In genomic region chr1:9889411-9889810, GRCh38 we compare ENCODE assay signal across 14 cellular contexts. TPM values are rescaled to one million over a fixed set of nuclear protein-coding genes. Genes with fewer than 3 reads are reported as not detected.
DNase-seq lines count a peak whose midpoint lies in the region; ATAC-seq and TF ChIP-seq lines count a peak whose summit lies in the region.
"Had no signal": no experiment of that assay in that cellular context is flagged by ENCODE, and none has a peak within 500 bp of the region (broad histone marks: within the 10 kb centered on the region; RNA-seq: fewer than 3 reads in every experiment).

No MANE protein-coding gene starts in this region.

- no peaks in the 10 kb centered on the region for H3K9me3 Mint-ChIP-seq in stimulated activated effector memory CD8-positive, alpha-beta T cell treated with anti-CD3 and anti-CD28 coated beads, Interleukin-12 subunit alpha, Interleukin-12 subunit beta, amount 100 ng/mL, for 72 hours

- peak overlapping the region; percentile 94 for H3K27ac ChIP-seq in HUES48 (ENCODE audit: low read depth, low read length)
- peak overlapping the region; percentile 51 for H3K27ac ChIP-seq in VCaP
- H3K27ac ChIP-seq in effector memory CD4-positive, alpha-beta T cell (ENCODE audit: insufficient read depth, low read length, poor library complexity, severe bottlenecking): no peak overlapping the region
- no peak overlapping the region for H3K27ac ChIP-seq in WERI-Rb-1
- H3K27ac ChIP-seq: SJSA1 had no signal

- no peak for ATAC-seq in stimulated activated effector memory CD8-positive, alpha-beta T cell treated with anti-CD3 and anti-CD28 coated beads, Interleukin-12 subunit alpha, Interleukin-12 subunit beta, amount 100 ng/mL, for 72 hours
- ATAC-seq in omental fat pad (ENCODE audit: low FRiP score): no peak

- H3K27ac Mint-ChIP-seq in stimulated activated effector memory CD8-positive, alpha-beta T cell treated with anti-CD3 and anti-CD28 coated beads, Interleukin-12 subunit alpha, Interleukin-12 subunit beta, amount 100 ng/mL, for 72 hours: peak overlapping the region; percentile 51

- no peaks in the 10 kb centered on the region for H3K9me3 ChIP-seq in HUES48 (ENCODE audit: control insufficient read depth, insufficient read depth, low read length)
- H3K9me3 ChIP-seq in iPS-15b (ENCODE audit: control insufficient read depth, insufficient read depth, low read length): no peaks in the 10 kb centered on the region
- no peaks in the 10 kb centered on the region for H3K9me3 ChIP-seq in effector memory CD4-positive, alpha-beta T cell (ENCODE audit: control insufficient read depth, low read length)
- H3K9me3 ChIP-seq in WERI-Rb-1 (ENCODE audit: severe bottlenecking): no peaks in the 10 kb centered on the region
- H3K9me3 ChIP-seq: SJSA1 had no signal

- H3K9ac ChIP-seq in HUES48 (ENCODE audit: low read depth, low read length) (no peak overlapping the region), iPS-15b (ENCODE audit: low read depth, low read length) (peak overlapping the region; percentile 54)

- TF ChIP-seq CTCF in VCaP (conservative IDR thresholded peaks at IDR 0.05) (no peak), omental fat pad (IDR thresholded peaks at IDR 0.05) (no peak), WERI-Rb-1 (IDR thresholded peaks at IDR 0.05; ENCODE audit: low read depth, low read length) (no peak)

- H3K4me3 ChIP-seq in HUES48 (ENCODE audit: low read depth, low read length): no peak overlapping the region
- H3K4me3 ChIP-seq in iPS-15b (ENCODE audit: low read depth, low read length): no peak overlapping the region
- no peak overlapping the region for H3K4me3 ChIP-seq in effector memory CD4-positive, alpha-beta T cell (ENCODE audit: insufficient read depth, low read depth, low read length, poor library complexity, severe bottlenecking)
- no peak overlapping the region for H3K4me3 ChIP-seq in WERI-Rb-1 (ENCODE audit: low read depth, low read length)
- H3K4me3 ChIP-seq: SJSA1 had no signal

- no peak for DNase-seq in stimulated activated effector memory CD8-positive, alpha-beta T cell treated with anti-CD3 and anti-CD28 coated beads, Interleukin-12 subunit alpha, Interleukin-12 subunit beta, amount 100 ng/mL, for 72 hours (ENCODE audit: low spot score in 2 of 2)
- DNase-seq in effector memory CD4-positive, alpha-beta T cell: no peak
- DNase-seq in omental fat pad (ENCODE audit: low spot score): no peak
- no peak for DNase-seq in erythroblast (lab: John Stamatoyannopoulos, UW)
- no peak for DNase-seq in WERI-Rb-1
- DNase-seq: activated CD8-positive, alpha-beta memory T cell treated with anti-CD3 and anti-CD28 coated beads, Interleukin-2, amount 50 U/mL, for 4 hours; effector CD4-positive, alpha-beta T cell; head of caudate nucleus; NCI-H1417 treated with DMSO at 0.1 percent for 48 hours; NCI-H526 treated with DMSO at 0.1 percent for 48 hours had no signal

- H3K36me3 ChIP-seq in HUES48 (ENCODE audit: control insufficient read depth, insufficient read depth, low read length) (no peaks in the 10 kb centered on the region; the same call in 1 of the 2 replicates), iPS-15b (ENCODE audit: control insufficient read depth, insufficient read depth, low read length) (no peaks in the 10 kb centered on the region), WERI-Rb-1 (no peaks in the 10 kb centered on the region; the same call in 1 of the 2 replicates)
- H3K36me3 ChIP-seq in effector memory CD4-positive, alpha-beta T cell (ENCODE audit: control insufficient read depth, insufficient read depth, low read length): no peaks in the 10 kb centered on the region
- H3K36me3 ChIP-seq: SJSA1 had no signal

- H3K4me1 Mint-ChIP-seq in stimulated activated effector memory CD8-positive, alpha-beta T cell treated with anti-CD3 and anti-CD28 coated beads, Interleukin-12 subunit alpha, Interleukin-12 subunit beta, amount 100 ng/mL, for 72 hours: peaks cover 26% of the 10 kb centered on the region

- H3K27me3 ChIP-seq in HUES48 (ENCODE audit: control insufficient read depth, insufficient read depth, low read length): no peaks in the 10 kb centered on the region
- no peaks in the 10 kb centered on the region for H3K27me3 ChIP-seq in iPS-15b (ENCODE audit: control insufficient read depth, insufficient read depth, low read length)
- no peaks in the 10 kb centered on the region for H3K27me3 ChIP-seq in effector memory CD4-positive, alpha-beta T cell (replicated peaks; ENCODE audit: control insufficient read depth, insufficient read depth, low read length, poor library complexity, severe bottlenecking)
- H3K27me3 ChIP-seq in WERI-Rb-1 (ENCODE audit: insufficient read depth, low read depth, severe bottlenecking): no peaks in the 10 kb centered on the region
- H3K27me3 ChIP-seq: SJSA1 had no signal

- H3K36me3 Mint-ChIP-seq in stimulated activated effector memory CD8-positive, alpha-beta T cell treated with anti-CD3 and anti-CD28 coated beads, Interleukin-12 subunit alpha, Interleukin-12 subunit beta, amount 100 ng/mL, for 72 hours: no peaks in the 10 kb centered on the region

- H3K4me1 ChIP-seq in HUES48 (ENCODE audit: control insufficient read depth, insufficient read depth, low read length) (peaks cover 30% of the 10 kb centered on the region), iPS-15b (ENCODE audit: control insufficient read depth, insufficient read depth, low read length) (peaks cover 15% of the 10 kb centered on the region)
- no peaks in the 10 kb centered on the region for H3K4me1 ChIP-seq in effector memory CD4-positive, alpha-beta T cell (ENCODE audit: control insufficient read depth, insufficient read depth, low read length, poor library complexity, severe bottlenecking)

- no peak overlapping the region for H3K4me3 Mint-ChIP-seq in stimulated activated effector memory CD8-positive, alpha-beta T cell treated with anti-CD3 and anti-CD28 coated beads, Interleukin-12 subunit alpha, Interleukin-12 subunit beta, amount 100 ng/mL, for 72 hours

- no peak for TF ChIP-seq POLR2A in erythroblast (IDR thresholded peaks at IDR 0.05; ENCODE audit: low read length)

RNA-seq across cellular contexts. Expression of gene CTNNBIP1, which starts 20.7 kb away (rescaled TPM):
- 10 to 100 TPM; 13.3 to 42.6 (median 15.7) TPM for total RNA-seq in omental fat pad

RNA-seq across cellular contexts. Expression of gene LZIC, which starts 53.8 kb away (rescaled TPM):
- 10 to 100 TPM; 15.1 to 31.8 (median 19.9) TPM for total RNA-seq in omental fat pad

RNA-seq across cellular contexts. Expression of gene NMNAT1, which starts 53.9 kb away (rescaled TPM):
- 1 to 10 TPM; 4.7 to 6.5 (median 5.6) TPM for total RNA-seq in omental fat pad

Comparison
In these comparisons a context has a peak if more than half of its experiments do, and no peak if none do; other contexts are left out.
1. H3K27ac ChIP-seq: peak in HUES48 (single experiment) and VCaP (single experiment); none in effector memory CD4-positive, alpha-beta T cell (single experiment) and WERI-Rb-1 (single experiment).